Comparison of ENCODE assay signal across 10 cellular contexts in the genomic region with DNA sequence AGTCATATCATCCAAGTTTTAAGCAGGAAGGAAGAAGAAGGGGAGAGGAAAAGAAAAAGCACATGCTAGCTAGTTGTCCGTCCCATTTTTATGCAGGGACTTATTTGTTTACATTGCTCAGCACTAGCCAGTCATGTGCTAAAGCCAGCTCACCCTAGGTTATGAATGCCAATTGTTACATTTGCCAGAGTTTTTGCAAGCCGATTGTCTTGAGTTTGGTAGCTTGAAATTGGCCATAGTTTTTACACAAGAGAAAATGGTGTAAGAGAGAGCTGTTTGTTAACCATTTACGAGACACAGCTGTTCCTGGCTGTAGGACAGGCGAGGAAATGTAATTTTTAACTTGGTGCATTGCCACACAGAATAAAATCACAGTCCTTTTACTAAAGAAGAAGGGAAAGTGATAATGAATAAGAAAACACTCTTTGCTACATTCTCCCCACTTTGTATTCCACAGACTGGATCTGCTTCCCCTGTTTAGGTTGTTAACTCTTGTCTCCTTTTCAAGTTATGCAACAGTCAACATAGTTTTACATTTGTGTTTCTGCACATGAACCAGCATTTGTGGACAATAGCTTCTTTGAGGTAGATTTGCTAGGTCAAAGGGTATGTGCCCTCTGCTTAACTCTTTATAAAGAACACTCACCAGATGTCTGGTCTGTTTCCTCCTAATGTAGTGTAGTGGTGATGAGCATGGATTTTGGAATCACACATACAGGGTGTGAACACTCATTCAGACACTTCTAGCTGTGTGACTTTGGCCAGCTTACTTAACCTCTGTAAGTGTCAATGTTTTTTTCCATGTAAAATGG.
DNase-seq lines count a peak whose midpoint lies in the region; ATAC-seq, FAIRE-seq and TF ChIP-seq lines count a peak whose summit lies in the region.
"Had no signal": no experiment of that assay in that cellular context is flagged by ENCODE, and none has a peak within 500 bp of the region (broad histone marks: within the 10 kb centered on the region; RNA-seq: fewer than 3 reads in every experiment).

No MANE protein-coding gene starts in this region.

- H3K36me3 ChIP-seq in left lung, result no peaks in the 10 kb centered on the region

- ATAC-seq in left lung, result peak; percentile 82
- no peak for ATAC-seq in GM19395 (IDR thresholded peaks at IDR 0.05; ENCODE audit: unreplicated experiment)

- H3K9me3 ChIP-seq in left lung, result no peaks in the 10 kb centered on the region

- peak overlapping the region; percentile 25 for H3K4me3 ChIP-seq in epithelial cell of proximal tubule (ENCODE audit: low read depth, low read length)
- H3K4me3 ChIP-seq in left lung, result no peak overlapping the region

- peaks cover 6 to 13% of the 10 kb centered on the region in 2 donors for H3K4me1 ChIP-seq in left lung

- no peaks in the 10 kb centered on the region for H3K27me3 ChIP-seq in left lung

- no peak for FAIRE-seq in GM12891 (lab: Jason Lieb, UNC)

- TF ChIP-seq POLR2A in GM12891 (IDR thresholded peaks at IDR 0.05; ENCODE audit: low read depth, low read length), result no peak

- H3K27ac Mint-ChIP-seq in activated T-helper 2 cell treated with anti-CD3 and anti-CD28 coated beads, Interferon-gamma antibody, Interleukin-2, Interleukin-4, amounts not matched to agents 10 μg/mL and 5 μg/mL and 100 μg/mL, durations not matched to agents 14 hours and 24 hours and 36 hours, result no peak overlapping the region
- H3K27ac Mint-ChIP-seq: immature natural killer cell had no signal

- no peaks in the 10 kb centered on the region for H3K27me3 Mint-ChIP-seq in activated T-helper 2 cell treated with anti-CD3 and anti-CD28 coated beads, Interferon-gamma antibody, Interleukin-2, Interleukin-4, amounts not matched to agents 10 μg/mL and 5 μg/mL and 100 μg/mL, durations not matched to agents 14 hours and 24 hours and 36 hours (ENCODE audit: low read depth)

- no peaks in the 10 kb centered on the region for H3K9me3 Mint-ChIP-seq in activated T-helper 2 cell treated with anti-CD3 and anti-CD28 coated beads, Interferon-gamma antibody, Interleukin-2, Interleukin-4, amounts not matched to agents 10 μg/mL and 5 μg/mL and 100 μg/mL, durations not matched to agents 14 hours and 24 hours and 36 hours
- H3K9me3 Mint-ChIP-seq: immature natural killer cell had no signal

- no peak overlapping the region for H3K4me3 Mint-ChIP-seq in activated T-helper 2 cell treated with anti-CD3 and anti-CD28 coated beads, Interferon-gamma antibody, Interleukin-2, Interleukin-4, amounts not matched to agents 10 μg/mL and 5 μg/mL and 100 μg/mL, durations not matched to agents 14 hours and 24 hours and 36 hours (ENCODE audit: low read depth)
- H3K4me3 Mint-ChIP-seq: immature natural killer cell had no signal

- DNase-seq in M059J (ENCODE audit: low read depth) (peak; percentile 42), epithelial cell of proximal tubule (ENCODE audit: low read depth) (peak; percentile 75), left lung (no peak), GM12891 (ENCODE audit: insufficient read length, low spot score) (no peak), amniotic stem cell (lab: John Stamatoyannopoulos, UW) (no peak)
- DNase-seq in activated T-helper 2 cell treated with anti-CD3 and anti-CD28 coated beads, Interferon-gamma antibody, Interleukin-2, Interleukin-4, amounts not matched to agents 10 μg/mL and 5 μg/mL and 100 μg/mL, durations not matched to agents 14 hours and 24 hours and 36 hours (ENCODE audit: low spot score), result no peak
- DNase-seq: DMS79 treated with DMSO at 0.1 percent for 48 hours, immature natural killer cell had no signal

- intact Hi-C loops in left lung (cut with DNase I), result no loop called here
- intact Hi-C loops in activated T-helper 2 cell treated with anti-CD3 and anti-CD28 coated beads, Interferon-gamma antibody, Interleukin-2, Interleukin-4, amounts not matched to agents 10 μg/mL and 5 μg/mL and 100 μg/mL, durations not matched to agents 14 hours and 24 hours and 36 hours (cut with micrococcal nuclease), result no loop called here

- H3K4me1 Mint-ChIP-seq in activated T-helper 2 cell treated with anti-CD3 and anti-CD28 coated beads, Interferon-gamma antibody, Interleukin-2, Interleukin-4, amounts not matched to agents 10 μg/mL and 5 μg/mL and 100 μg/mL, durations not matched to agents 14 hours and 24 hours and 36 hours (ENCODE audit: low read depth), result no peaks in the 10 kb centered on the region
- H3K4me1 Mint-ChIP-seq: immature natural killer cell had no signal

- H3K27ac ChIP-seq in left lung, result peak overlapping the region; percentile 34 to 40
- H3K27ac ChIP-seq in temporal lobe (ENCODE audit: low read depth, low read length), result peak overlapping the region; percentile 67

- H3K36me3 Mint-ChIP-seq in activated T-helper 2 cell treated with anti-CD3 and anti-CD28 coated beads, Interferon-gamma antibody, Interleukin-2, Interleukin-4, amounts not matched to agents 10 μg/mL and 5 μg/mL and 100 μg/mL, durations not matched to agents 14 hours and 24 hours and 36 hours (ENCODE audit: low read depth), result no peaks in the 10 kb centered on the region
- H3K36me3 Mint-ChIP-seq: immature natural killer cell had no signal

- TF ChIP-seq CTCF in epithelial cell of proximal tubule (conservative IDR thresholded peaks at IDR 0.05; ENCODE audit: low read depth, low read length) (no peak), left lung (IDR thresholded peaks at IDR 0.05) (no peak)

TF ChIP-seq in GM12891, 5 proteins besides CTCF, POLR2A, EP300 and RAD21:
- TF ChIP-seq POU2F2 (IDR thresholded peaks at IDR 0.05; ENCODE audit: low read depth, low read length), result no peak
- no peak for TF ChIP-seq PAX5 (IDR thresholded peaks at IDR 0.05; ENCODE audit: insufficient read depth, low read length, severe bottlenecking)
- no peak for TF ChIP-seq SPI1 (IDR thresholded peaks at IDR 0.05; ENCODE audit: low read depth, low read length)
- TF ChIP-seq POLR2AphosphoS5 (IDR thresholded peaks at IDR 0.05; ENCODE audit: low read depth, low read length), result no peak
- no peak for TF ChIP-seq TAF1 (IDR thresholded peaks at IDR 0.05; ENCODE audit: low read depth, low read length)

Comparison
In these comparisons a context has a peak if more than half of its experiments do, and no peak if none do; other contexts are left out.
1. DNase-seq: peak in M059J (single experiment) and epithelial cell of proximal tubule (single experiment); none in left lung (0 of 2), GM12891 (single experiment), activated T-helper 2 cell treated with anti-CD3 and anti-CD28 coated beads, Interferon-gamma antibody, Interleukin-2, Interleukin-4, amounts not matched to agents 10 μg/mL and 5 μg/mL and 100 μg/mL, durations not matched to agents 14 hours and 24 hours and 36 hours (single experiment) and amniotic stem cell (single experiment).